19 cellular contexts compared by ENCODE assay signal in the genomic region with DNA sequence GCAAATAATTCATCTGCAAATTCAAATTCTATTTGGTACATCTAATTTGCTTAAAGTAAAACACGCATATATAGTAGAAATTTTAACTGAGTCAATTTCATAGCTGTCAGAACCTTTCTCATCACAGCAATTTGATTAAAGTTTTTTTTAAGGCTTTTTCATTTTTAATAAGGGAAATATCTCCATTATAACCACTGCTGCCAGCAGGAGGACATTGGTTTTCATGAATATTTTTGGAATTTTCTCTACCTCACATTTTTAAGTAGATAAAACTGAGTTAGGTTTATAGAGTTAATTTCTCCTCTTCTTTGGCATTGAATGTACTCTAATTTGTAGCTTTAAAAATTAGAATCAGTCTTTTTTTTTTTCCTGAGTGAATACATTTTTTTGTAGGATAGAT.
DNase-seq lines count a peak whose midpoint lies in the region; ATAC-seq, FAIRE-seq and TF ChIP-seq lines count a peak whose summit lies in the region.
"Had no signal": no experiment of that assay in that cellular context is flagged by ENCODE, and none has a peak within 500 bp of the region (broad histone marks: within the 10 kb centered on the region; RNA-seq: fewer than 3 reads in every experiment).

No MANE protein-coding gene starts in this region.

- peaks cover 19% of the 10 kb centered on the region for H3K4me1 ChIP-seq in endothelial cell of umbilical vein (ENCODE audit: control insufficient read depth, extremely low read depth, insufficient read depth, low read length)
- H3K4me1 ChIP-seq: BLaER1, SJSA1 had no signal

- H3K36me3 ChIP-seq in SK-N-MC (ENCODE audit: insufficient read depth, low read length), result no peaks in the 10 kb centered on the region
- H3K36me3 ChIP-seq in endothelial cell of umbilical vein (ENCODE audit: control insufficient read depth in 2 of 2, extremely low read depth in 1 of 2, insufficient read depth in 2 of 2, low read length in 2 of 2), result no peaks in the 10 kb centered on the region
- H3K36me3 ChIP-seq: BLaER1, MG63, SJSA1 had no signal

- peak overlapping the region; percentile 57 for H3K27ac Mint-ChIP-seq in osteocyte (ENCODE audit: unreplicated experiment)
- no peak overlapping the region for H3K27ac Mint-ChIP-seq in stimulated activated naive CD8-positive, alpha-beta T cell treated with anti-CD3 and anti-CD28 coated beads, Interleukin-15, amount 100 ng/mL, for 72 hours
- H3K27ac Mint-ChIP-seq: CD8-positive, alpha-beta T cell; HFFc6 had no signal

- no peaks in the 10 kb centered on the region for H4K20me1 ChIP-seq in endothelial cell of umbilical vein (replicated peaks; ENCODE audit: control insufficient read depth, extremely low read depth, insufficient read depth, low read length)
- H4K20me1 ChIP-seq: BLaER1 had no signal

- H3K9me3 ChIP-seq in AG04450 (ENCODE audit: control insufficient read depth, insufficient read depth, low read length), result no peaks in the 10 kb centered on the region
- no peaks in the 10 kb centered on the region for H3K9me3 ChIP-seq in SK-N-MC (ENCODE audit: low read depth, low read length)
- no peaks in the 10 kb centered on the region for H3K9me3 ChIP-seq in endothelial cell of umbilical vein (replicated peaks; ENCODE audit: control insufficient read depth, insufficient read depth, low read length)
- H3K9me3 ChIP-seq: MG63, SJSA1 had no signal

- peak overlapping the region; percentile 48 for H3K4me2 ChIP-seq in endothelial cell of umbilical vein (ENCODE audit: insufficient read depth, low read length)
- H3K4me2 ChIP-seq: BLaER1 had no signal

- DNase-seq in AG04450 (ENCODE audit: low read depth, low spot score) (no peak), SK-N-MC (ENCODE audit: low read depth, low spot score) (no peak), endothelial cell of umbilical vein (ENCODE audit: low read depth, low spot score) (no peak), osteocyte (ENCODE audit: extremely low spot score, unreplicated experiment) (no peak), GDM1 (lab: John Stamatoyannopoulos, UW) (no peak), SKM-1 treated with dmso at 0.1 percent for 144 hours (lab: John Stamatoyannopoulos, UW; ENCODE audit: unreplicated experiment) (no peak)
- no peak for DNase-seq in stimulated activated naive CD8-positive, alpha-beta T cell treated with anti-CD3 and anti-CD28 coated beads, Interleukin-15, amount 100 ng/mL, for 72 hours
- DNase-seq: Calu3; CD8-positive, alpha-beta T cell; H7; HFFc6; Karpas-422; MG63; NCI-H1048; NCI-H1436 treated with DMSO at 0.1 percent for 48 hours had no signal

- H3K27me3 ChIP-seq in AG04450 (ENCODE audit: control insufficient read depth, insufficient read depth, low read length) (no peaks in the 10 kb centered on the region), endothelial cell of umbilical vein (ENCODE audit: control insufficient read depth in 2 of 2, insufficient read depth in 2 of 2, low read length in 2 of 2) (no peaks in the 10 kb centered on the region)
- H3K27me3 ChIP-seq: BLaER1, MG63, SJSA1 had no signal

- no peak for ATAC-seq in stimulated activated naive CD8-positive, alpha-beta T cell treated with anti-CD3 and anti-CD28 coated beads, Interleukin-15, amount 100 ng/mL, for 72 hours
- no peak for ATAC-seq in GM21723 (IDR thresholded peaks at IDR 0.05; ENCODE audit: unreplicated experiment)
- ATAC-seq: A549; CD8-positive, alpha-beta T cell had no signal

- H3K27ac ChIP-seq in AG04450 (ENCODE audit: low read depth, low read length) (no peak overlapping the region), SK-N-MC (no peak overlapping the region), endothelial cell of umbilical vein (ENCODE audit: insufficient read depth, low read depth, low read length) (peak overlapping the region; percentile 46)
- H3K27ac ChIP-seq: A549, BLaER1, SJSA1 had no signal

- FAIRE-seq in endothelial cell of umbilical vein (lab: Jason Lieb, UNC), result no peak
- FAIRE-seq: A549 had no signal

- CTCF ChIA-PET in AG04450 (lab: Charles Lee) (interaction anchor here (1.3 to 1.7 kb wide), 3 partner anchors 15 to 83 kb away, joined by 3 to 6 read pairs (median 4); no protein-coding TSS in a partner anchor), endothelial cell of umbilical vein (lab: Charles Lee) (interaction anchor here (0.7 to 3.0 kb wide), 8 partner anchors 13 to 224 kb away, joined by 3 to 17 read pairs (median 3); no protein-coding TSS in a partner anchor)

- POLR2A ChIA-PET in AG04450 (lab: Yijun Ruan, JAX) (interaction anchor here (0.7 kb wide), 1 partner anchor 37 kb away, joined by 5 read pairs; no protein-coding TSS in a partner anchor), endothelial cell of umbilical vein (lab: Charles Lee) (interaction anchor here (0.7 kb wide), 1 partner anchor 248 kb away, joined by 3 read pairs; no protein-coding TSS in a partner anchor)

- H3K27me3 Mint-ChIP-seq in osteocyte (ENCODE audit: unreplicated experiment), result no peaks in the 10 kb centered on the region
- H3K27me3 Mint-ChIP-seq in stimulated activated naive CD8-positive, alpha-beta T cell treated with anti-CD3 and anti-CD28 coated beads, Interleukin-15, amount 100 ng/mL, for 72 hours, result no peaks in the 10 kb centered on the region

- H3K4me1 Mint-ChIP-seq in osteocyte (ENCODE audit: unreplicated experiment), result peaks cover 38% of the 10 kb centered on the region
- H3K4me1 Mint-ChIP-seq in stimulated activated naive CD8-positive, alpha-beta T cell treated with anti-CD3 and anti-CD28 coated beads, Interleukin-15, amount 100 ng/mL, for 72 hours, result peaks cover 11% of the 10 kb centered on the region

- H3K9me3 Mint-ChIP-seq in osteocyte (ENCODE audit: unreplicated experiment), result no peaks in the 10 kb centered on the region
- H3K9me3 Mint-ChIP-seq in stimulated activated naive CD8-positive, alpha-beta T cell treated with anti-CD3 and anti-CD28 coated beads, Interleukin-15, amount 100 ng/mL, for 72 hours, result no peaks in the 10 kb centered on the region

- TF ChIP-seq CTCF in AG04450 (IDR thresholded peaks at IDR 0.05; ENCODE audit: low read depth, low read length) (peak; percentile 4; the same call in 1 of the 2 replicates), endothelial cell of umbilical vein (IDR thresholded peaks at IDR 0.05; ENCODE audit: extremely low read depth in 1 of 2, insufficient read depth in 1 of 2, low read depth in 1 of 2, low read length in 2 of 2) (no peak), osteocyte (IDR thresholded peaks at IDR 0.05) (peak; percentile 19)

- intact Hi-C loops in endothelial cell of umbilical vein (cut with micrococcal nuclease), result loop anchor here (1.0 to 2.0 kb wide), 2 partner anchors 15 to 47 kb away; no protein-coding TSS in a partner anchor

- H3K36me3 Mint-ChIP-seq in osteocyte (ENCODE audit: unreplicated experiment), result peaks cover 18% of the 10 kb centered on the region
- H3K36me3 Mint-ChIP-seq: CD8-positive, alpha-beta T cell had no signal

- H3K4me3 ChIP-seq in AG04450 (ENCODE audit: low read depth, low read length) (no peak overlapping the region), SK-N-MC (no peak overlapping the region), endothelial cell of umbilical vein (replicated peaks in 1 of 3; ENCODE audit: insufficient read depth in 1 of 3, low read depth in 1 of 3, low read length in 3 of 3) (no peak overlapping the region)
- H3K4me3 ChIP-seq: A549, BLaER1, MG63, SJSA1 had no signal

- H3K9ac ChIP-seq in SK-N-MC (ENCODE audit: insufficient read length) (peak overlapping the region; percentile 17), endothelial cell of umbilical vein (replicated peaks; ENCODE audit: extremely low read depth, insufficient read depth, low read length) (no peak overlapping the region)
- H3K9ac ChIP-seq: BLaER1 had no signal

- no TSS peak for BruUV-seq in endothelial cell of umbilical vein (replicated peaks; lab: Mats Ljungman, UMichigan)

- dilution Hi-C loops in endothelial cell of umbilical vein (cut with MboI; ENCODE audit: extremely low pct_ligation_motif_present, low sequenced_read_pairs), result no loop called here

- no peak for TF ChIP-seq POLR2A in endothelial cell of umbilical vein (IDR thresholded peaks at IDR 0.05; ENCODE audit: low read depth, low read length)

- peaks cover 6% of the 10 kb centered on the region for H3K79me2 ChIP-seq in endothelial cell of umbilical vein (ENCODE audit: control insufficient read depth, insufficient read depth, low read length)

- no peak overlapping the region for H3K4me3 Mint-ChIP-seq in osteocyte (ENCODE audit: unreplicated experiment)
- H3K4me3 Mint-ChIP-seq in stimulated activated naive CD8-positive, alpha-beta T cell treated with anti-CD3 and anti-CD28 coated beads, Interleukin-15, amount 100 ng/mL, for 72 hours, result no peak overlapping the region
- H3K4me3 Mint-ChIP-seq: CD8-positive, alpha-beta T cell; HFFc6 had no signal

- no peak overlapping the region for H2AFZ ChIP-seq in endothelial cell of umbilical vein (ENCODE audit: low read depth, low read length)

- no peaks in the 10 kb centered on the region for H3K9me1 ChIP-seq in endothelial cell of umbilical vein (replicated peaks; ENCODE audit: control insufficient read depth, extremely low read depth, insufficient read depth, low read length)

TF ChIP-seq in endothelial cell of umbilical vein, 7 proteins besides CTCF, POLR2A, EP300 and RAD21:
- TF ChIP-seq, protein P1, sequence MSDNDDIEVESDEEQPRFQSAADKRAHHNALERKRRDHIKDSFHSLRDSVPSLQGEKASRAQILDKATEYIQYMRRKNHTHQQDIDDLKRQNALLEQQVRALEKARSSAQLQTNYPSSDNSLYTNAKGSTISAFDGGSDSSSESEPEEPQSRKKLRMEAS (IDR thresholded peaks at IDR 0.05; ENCODE audit: insufficient read depth, insufficient read length), result no peak
- TF ChIP-seq POLR2AphosphoS5 (IDR thresholded peaks at IDR 0.05; ENCODE audit: insufficient read depth, low read depth, low read length), result no peak
- TF ChIP-seq JUN (IDR thresholded peaks at IDR 0.05; ENCODE audit: borderline replicate concordance, insufficient read depth, insufficient read length, low read depth), result no peak
- TF ChIP-seq EZH2 (IDR thresholded peaks at IDR 0.05; ENCODE audit: borderline replicate concordance, low read depth, low read length, severe bottlenecking), result no peak
- no peak for TF ChIP-seq GATA2 (IDR thresholded peaks at IDR 0.05; ENCODE audit: insufficient read depth, insufficient read length, low read depth, low read length)
- no peak for TF ChIP-seq FOS (IDR thresholded peaks at IDR 0.05; ENCODE audit: borderline replicate concordance, insufficient read depth, low read length)
- TF ChIP-seq MYC (IDR thresholded peaks at IDR 0.05; ENCODE audit: low read depth, low read length), result no peak

Comparison
In these comparisons a context has a peak if more than half of its experiments do, and no peak if none do; other contexts are left out.
1. CTCF ChIP-seq: peak in AG04450 (single experiment) and osteocyte (single experiment); none in endothelial cell of umbilical vein (0 of 2).